In the genomic region with DNA sequence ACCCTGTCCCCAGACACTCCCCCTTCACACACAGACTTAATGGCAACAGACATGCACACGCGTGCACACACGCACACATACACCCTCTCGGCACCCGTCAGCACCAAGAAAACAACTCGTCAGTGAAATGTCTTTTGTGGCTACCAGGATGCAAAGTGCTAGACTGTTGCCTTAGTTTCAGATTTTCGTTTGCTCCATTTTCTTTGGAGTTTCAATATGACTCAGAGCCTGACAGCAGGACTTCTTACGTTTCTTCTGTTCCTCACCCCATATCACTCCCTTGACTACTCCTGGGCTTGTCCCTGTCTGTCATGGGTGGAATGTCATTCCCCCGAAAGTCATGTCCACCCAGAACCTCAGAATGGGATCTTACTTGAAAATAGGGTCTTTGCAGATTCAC, we compare ENCODE assay signal across 15 cellular contexts.
"Had no signal": no experiment of that assay in that cellular context is flagged by ENCODE, and none has a peak within 500 bp of the region (broad histone marks: within the 10 kb centered on the region; RNA-seq: fewer than 3 reads in every experiment).

No MANE protein-coding gene starts in this region.

- ATAC-seq: effector memory CD8-positive, alpha-beta T cell; left lobe of liver; natural killer cell treated with Interleukin-12 subunit alpha and Interleukin-12 subunit beta and Interleukin-15 and Interleukin-18, amount 100 ng/mL, for 72 hours; psoas muscle; right cardiac atrium; stimulated activated effector memory CD8-positive, alpha-beta T cell treated with anti-CD3 and anti-CD28 coated beads, Interleukin-12 subunit alpha, Interleukin-12 subunit beta, amount 100 ng/mL, for 72 hours; stimulated activated naive CD8-positive, alpha-beta T cell treated with anti-CD3 and anti-CD28 coated beads, Interleukin-15, Interleukin-2, amounts not matched to agents 100 U/mL and 50 U/mL, for 24 hours had no signal

- H3K9me3 Mint-ChIP-seq: natural killer cell treated with Interleukin-12 subunit alpha and Interleukin-12 subunit beta and Interleukin-15 and Interleukin-18, amount 100 ng/mL, for 72 hours had no signal

- H3K4me3 Mint-ChIP-seq: effector memory CD8-positive, alpha-beta T cell; memory B cell; natural killer cell treated with Interleukin-12 subunit alpha and Interleukin-12 subunit beta and Interleukin-15 and Interleukin-18, amount 100 ng/mL, for 72 hours; stimulated activated effector memory CD8-positive, alpha-beta T cell treated with anti-CD3 and anti-CD28 coated beads, Interleukin-12 subunit alpha, Interleukin-12 subunit beta, amount 100 ng/mL, for 72 hours had no signal

- H3K27ac Mint-ChIP-seq: effector memory CD8-positive, alpha-beta T cell; memory B cell; natural killer cell treated with Interleukin-12 subunit alpha and Interleukin-12 subunit beta and Interleukin-15 and Interleukin-18, amount 100 ng/mL, for 72 hours; stimulated activated effector memory CD8-positive, alpha-beta T cell treated with anti-CD3 and anti-CD28 coated beads, Interleukin-12 subunit alpha, Interleukin-12 subunit beta, amount 100 ng/mL, for 72 hours had no signal

- H3K4me1 Mint-ChIP-seq: memory B cell; stimulated activated effector memory CD8-positive, alpha-beta T cell treated with anti-CD3 and anti-CD28 coated beads, Interleukin-12 subunit alpha, Interleukin-12 subunit beta, amount 100 ng/mL, for 72 hours had no signal

- DNase-seq: cortex of kidney; effector memory CD8-positive, alpha-beta T cell; kidney; nucleus accumbens; psoas muscle; right cardiac atrium; sigmoid colon; stimulated activated CD4-positive, alpha-beta T cell treated with anti-CD3 and anti-CD28 coated beads, Interleukin-2, amount 100 ng/mL, for 24 hours; stimulated activated CD4-positive, alpha-beta T cell treated with anti-CD3 and anti-CD28 coated beads, Interleukin-4, amount 100 ng/mL, for 24 hours; stimulated activated naive CD8-positive, alpha-beta T cell treated with anti-CD3 and anti-CD28 coated beads, Interleukin-15, Interleukin-2, amounts not matched to agents 100 U/mL and 50 U/mL, for 24 hours; substantia nigra had no signal

- H3K36me3 Mint-ChIP-seq: natural killer cell treated with Interleukin-12 subunit alpha and Interleukin-12 subunit beta and Interleukin-15 and Interleukin-18, amount 100 ng/mL, for 72 hours had no signal
